ENCODE assay signal across 1 cellular context in genomic region chr22:42388130-42388797, GRCh38.
TF ChIP-seq lines count a peak whose summit lies in the region.

No MANE protein-coding gene starts in this region.

TF ChIP-seq in SK-N-SH treated with all-trans-retinoic acid at 6 μM for 48 hours, 23 proteins besides CTCF, POLR2A, EP300 and RAD21 (continued from another document):
- TF ChIP-seq RARB (CRISPR knock-in tag; IDR thresholded peaks at IDR 0.05) (no peak), BACH2 (CRISPR knock-in tag; IDR thresholded peaks at IDR 0.05; ENCODE audit: borderline replicate concordance) (no peak), ZNF565 (CRISPR knock-in tag; conservative IDR thresholded peaks at IDR 0.05; ENCODE audit: low read depth) (no peak), TOX (CRISPR knock-in tag; IDR thresholded peaks at IDR 0.05; ENCODE audit: borderline replicate concordance) (no peak), TCF4 (CRISPR knock-in tag; IDR thresholded peaks at IDR 0.05; ENCODE audit: borderline replicate concordance) (no peak), OSR1 (CRISPR knock-in tag; IDR thresholded peaks at IDR 0.05) (no peak), ZFP30 (CRISPR knock-in tag; IDR thresholded peaks at IDR 0.05) (no peak), SNAI2 (CRISPR knock-in tag; IDR thresholded peaks at IDR 0.05) (no peak), POU6F1 (CRISPR knock-in tag; IDR thresholded peaks at IDR 0.05; ENCODE audit: borderline replicate concordance, low read depth) (no peak), ESRRG (CRISPR knock-in tag; IDR thresholded peaks at IDR 0.05) (no peak), ZNF70 (CRISPR knock-in tag; IDR thresholded peaks at IDR 0.05) (no peak)
